ENCODE assay signal across 8 cellular contexts in the genomic region with DNA sequence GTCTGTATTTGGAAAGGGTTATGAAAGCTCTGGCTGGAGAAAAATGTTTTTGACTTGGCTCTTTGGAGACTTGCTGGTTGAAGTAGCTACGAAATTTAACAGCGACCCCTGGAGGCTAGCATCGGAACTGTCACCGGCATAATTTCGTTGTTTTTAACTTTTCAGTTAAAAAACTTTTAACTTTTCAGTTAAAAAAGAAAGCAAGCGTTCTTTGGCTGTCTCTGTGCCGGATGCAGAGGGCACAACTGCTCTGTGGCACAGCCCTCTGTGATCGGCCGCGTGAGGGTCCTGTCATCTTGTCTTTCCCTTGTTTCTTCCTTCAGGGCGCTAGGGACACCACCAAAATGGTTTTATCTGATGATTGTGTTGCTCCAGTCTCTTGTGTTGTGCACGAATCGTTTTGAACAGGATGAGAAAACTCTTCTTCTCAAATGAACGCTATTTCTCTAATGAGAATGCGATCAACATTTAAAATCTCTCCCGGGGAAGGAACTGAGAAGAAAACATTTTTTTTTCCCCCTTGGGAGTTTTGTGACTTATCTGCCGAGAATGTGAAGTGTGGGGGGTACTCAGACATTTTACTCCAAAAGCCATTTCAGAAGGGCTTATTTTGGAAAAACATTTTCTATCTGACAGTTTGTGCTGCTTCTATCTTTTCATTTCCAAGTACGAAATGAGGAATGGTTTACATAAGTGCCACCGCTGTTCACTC. TPM values are rescaled to one million over a fixed set of nuclear protein-coding genes. Genes with fewer than 3 reads are reported as not detected.
DNase-seq lines count a peak whose midpoint lies in the region; ATAC-seq and TF ChIP-seq lines count a peak whose summit lies in the region.

No MANE protein-coding gene starts in this region.

- peak; percentile 75 for TF ChIP-seq CTCF in GM10266 (IDR thresholded peaks at IDR 0.05; ENCODE audit: control insufficient read depth, insufficient read depth, low read depth, missing control alignments)
- TF ChIP-seq CTCF in fibroblast of villous mesenchyme (IDR thresholded peaks at IDR 0.05; ENCODE audit: insufficient read depth, low read depth, low read length): peak; percentile 93

- peak overlapping the region; percentile 58 for H3K4me3 ChIP-seq in fibroblast of villous mesenchyme (ENCODE audit: low read depth, low read length)

- DNase-seq in A172 (ENCODE audit: low spot score) (peak; percentile 51), GM10266 (ENCODE audit: extremely low spot score) (peak; percentile 39), NCI-H446 treated with DMSO at 0.1 percent for 48 hours (lab: John Stamatoyannopoulos, UW) (peak; percentile 10), activated T-cell treated with anti-CD3 and anti-CD28 coated beads for 48 hours (ENCODE audit: low read depth) (peak; percentile 20), fibroblast of villous mesenchyme (ENCODE audit: low read depth) (peak; percentile 58), pons (ENCODE audit: low spot score) (peak; percentile 20), amniotic stem cell (lab: John Stamatoyannopoulos, UW) (no peak)

- ATAC-seq in GM19463 (IDR thresholded peaks at IDR 0.05; ENCODE audit: unreplicated experiment): no peak

RNA-seq across cellular contexts. Expression of a gene that starts 57.1 kb away (rescaled TPM):
- total RNA-seq in A172 (2014; rRNA removed; shearing (Covaris generic)): not detected in 2 replicates
- not detected in 2 replicates for total RNA-seq in fibroblast of villous mesenchyme
